Comparison of ENCODE assay signal across 1 cellular context in genomic region chr9:37753489-37754190, GRCh38.
A peak's percentile ranks its signal among the peaks of the same experiment; 100 is the strongest.
TF ChIP-seq lines count a peak whose summit lies in the region.

Gene TRMT10B (plus strand): TSS chr9:37753805. CDS start chr9:37761932, 8,127 bp downstream.

TF ChIP-seq in K562, 482 proteins besides CTCF, POLR2A, EP300 and RAD21 (continued from another document and continues in another):
- TF ChIP-seq SIX5 (IDR thresholded peaks at IDR 0.05; ENCODE audit: borderline replicate concordance in 1 of 2, insufficient read depth in 1 of 2, low read depth in 1 of 2, low read length in 2 of 2) (peak; percentile 51 to 60; a peak in 3 of 4 replicates), HOMEZ (CRISPR knock-in tag; IDR thresholded peaks at IDR 0.05) (no peak), PRMT5 (CRISPR knock-in tag; IDR thresholded peaks at IDR 0.05) (no peak), ZBED1 (IDR thresholded peaks at IDR 0.05) (no peak), HBP1 (CRISPR knock-in tag; IDR thresholded peaks at IDR 0.05) (no peak), ZEB2 (IDR thresholded peaks at IDR 0.05) (no peak), NEUROD1 (IDR thresholded peaks at IDR 0.05; ENCODE audit: borderline replicate concordance, low read depth, low read length, partially characterized antibody) (no peak), NCOA4 (IDR thresholded peaks at IDR 0.05; ENCODE audit: partially characterized antibody) (no peak), ZKSCAN8 (CRISPR knock-in tag; IDR thresholded peaks at IDR 0.05) (no peak), SREBF2 (CRISPR knock-in tag; IDR thresholded peaks at IDR 0.05) (no peak), MTA1 (IDR thresholded peaks at IDR 0.05; ENCODE audit: borderline replicate concordance) (no peak), ZC3H4 (CRISPR knock-in tag; IDR thresholded peaks at IDR 0.05; ENCODE audit: borderline replicate concordance) (no peak), YY1 (IDR thresholded peaks at IDR 0.05; ENCODE audit: borderline replicate concordance in 1 of 3, control insufficient read depth in 1 of 3, extremely low read depth in 1 of 3, insufficient read depth in 3 of 3, insufficient read length in 1 of 3, insufficient replicate concordance in 2 of 3, low read depth in 1 of 3, low read length in 2 of 3) (peak in 1 of 3 experiments; percentile 45), CCAR2 (IDR thresholded peaks at IDR 0.05; ENCODE audit: low read depth, low read length) (no peak), PHB (CRISPR knock-in tag; IDR thresholded peaks at IDR 0.05) (no peak), OTX1 (CRISPR knock-in tag; IDR thresholded peaks at IDR 0.05) (no peak), MBD2 (IDR thresholded peaks at IDR 0.05; ENCODE audit: borderline replicate concordance, low read depth) (0 out of 2 replicates have a peak, but pooled peaks have one; percentile 42), USF1 (CRISPR knock-in tag; IDR thresholded peaks at IDR 0.05) (no peak; the same call in 1 of the 2 replicates), PTRF (tag; IDR thresholded peaks at IDR 0.05) (no peak), SLC30A9 (CRISPR knock-in tag; IDR thresholded peaks at IDR 0.05) (no peak), SMARCA5 (IDR thresholded peaks at IDR 0.05) (no peak), TAF7 (tag; IDR thresholded peaks at IDR 0.05) (no peak), TEAD4 (IDR thresholded peaks at IDR 0.05; ENCODE audit: low read length) (no peak), TEAD4 (CRISPR knock-in tag; IDR thresholded peaks at IDR 0.05; ENCODE audit: borderline replicate concordance) (no peak), NBN (IDR thresholded peaks at IDR 0.05; ENCODE audit: low read depth) (no peak), U2AF1 (optimal IDR thresholded peaks at IDR 0.05; ENCODE audit: low read depth, low read length) (no peak), ZNF511 (CRISPR knock-in tag; IDR thresholded peaks at IDR 0.05) (no peak), SMARCB1 (IDR thresholded peaks at IDR 0.05; ENCODE audit: insufficient read length, low read depth) (no peak), SIN3A (IDR thresholded peaks at IDR 0.05; ENCODE audit: borderline replicate concordance in 2 of 2, control insufficient read depth in 1 of 2, low read depth in 2 of 2, low read length in 2 of 2) (0 out of 4 replicates have a peak, but pooled peaks of 1 of the 2 experiments have one; percentile 75), FOXM1 (IDR thresholded peaks at IDR 0.05; ENCODE audit: low read depth) (no peak), FOXM1 (CRISPR knock-in tag; IDR thresholded peaks at IDR 0.05; ENCODE audit: low read depth) (no peak), LARP7 (IDR thresholded peaks at IDR 0.05) (no peak), SAFB (IDR thresholded peaks at IDR 0.05; ENCODE audit: borderline replicate concordance, low read depth, low read length) (no peak), CHD1 (IDR thresholded peaks at IDR 0.05; ENCODE audit: low read length) (no peak), CGGBP1 (CRISPR knock-in tag; IDR thresholded peaks at IDR 0.05) (no peak), EHMT2 (IDR thresholded peaks at IDR 0.05) (0 out of 2 replicates have a peak, but pooled peaks have one; percentile 40), ZBTB12 (CRISPR knock-in tag; IDR thresholded peaks at IDR 0.05) (no peak), TCF7 (IDR thresholded peaks at IDR 0.05; ENCODE audit: borderline replicate concordance) (no peak), GABPA (tag; conservative IDR thresholded peaks at IDR 0.05; ENCODE audit: low read depth) (peak; percentile 92), PCBP1 (IDR thresholded peaks at IDR 0.05; ENCODE audit: low read depth, low read length, poor library complexity, severe bottlenecking) (peak; percentile 35), ZNF561 (CRISPR knock-in tag; conservative IDR thresholded peaks at IDR 0.05) (no peak), TGIF2 (CRISPR knock-in tag; IDR thresholded peaks at IDR 0.05) (no peak), PHF8 (IDR thresholded peaks at IDR 0.05; ENCODE audit: borderline replicate concordance, low read length) (peak; percentile 79), SUPT5H (IDR thresholded peaks at IDR 0.05) (peak; percentile 72), SOX6 (IDR thresholded peaks at IDR 0.05) (no peak), RBM22 (IDR thresholded peaks at IDR 0.05; ENCODE audit: low read depth, low read length, poor library complexity, severe bottlenecking) (no peak), ZNF436 (CRISPR knock-in tag; IDR thresholded peaks at IDR 0.05) (no peak), PRPF4 (IDR thresholded peaks at IDR 0.05; ENCODE audit: insufficient read depth, low read depth, low read length, poor library complexity, severe bottlenecking) (no peak), KDM2B (CRISPR knock-in tag; IDR thresholded peaks at IDR 0.05) (no peak), CTBP1 (IDR thresholded peaks at IDR 0.05; ENCODE audit: borderline replicate concordance) (no peak), ZFX (CRISPR knock-in tag; IDR thresholded peaks at IDR 0.05) (peak; percentile 88), NR3C1 (CRISPR knock-in tag; IDR thresholded peaks at IDR 0.05) (no peak), HMGN3 (IDR thresholded peaks at IDR 0.05; ENCODE audit: borderline replicate concordance, extremely low read depth, insufficient read length, low read depth, low read length) (no peak), IFI16 (CRISPR knock-in tag; IDR thresholded peaks at IDR 0.05) (no peak), BMI1 (IDR thresholded peaks at IDR 0.05; ENCODE audit: low read length) (no peak), RBM17 (IDR thresholded peaks at IDR 0.05; ENCODE audit: borderline replicate concordance, low read depth, low read length) (no peak)
- TF ChIP-seq, protein P1, sequence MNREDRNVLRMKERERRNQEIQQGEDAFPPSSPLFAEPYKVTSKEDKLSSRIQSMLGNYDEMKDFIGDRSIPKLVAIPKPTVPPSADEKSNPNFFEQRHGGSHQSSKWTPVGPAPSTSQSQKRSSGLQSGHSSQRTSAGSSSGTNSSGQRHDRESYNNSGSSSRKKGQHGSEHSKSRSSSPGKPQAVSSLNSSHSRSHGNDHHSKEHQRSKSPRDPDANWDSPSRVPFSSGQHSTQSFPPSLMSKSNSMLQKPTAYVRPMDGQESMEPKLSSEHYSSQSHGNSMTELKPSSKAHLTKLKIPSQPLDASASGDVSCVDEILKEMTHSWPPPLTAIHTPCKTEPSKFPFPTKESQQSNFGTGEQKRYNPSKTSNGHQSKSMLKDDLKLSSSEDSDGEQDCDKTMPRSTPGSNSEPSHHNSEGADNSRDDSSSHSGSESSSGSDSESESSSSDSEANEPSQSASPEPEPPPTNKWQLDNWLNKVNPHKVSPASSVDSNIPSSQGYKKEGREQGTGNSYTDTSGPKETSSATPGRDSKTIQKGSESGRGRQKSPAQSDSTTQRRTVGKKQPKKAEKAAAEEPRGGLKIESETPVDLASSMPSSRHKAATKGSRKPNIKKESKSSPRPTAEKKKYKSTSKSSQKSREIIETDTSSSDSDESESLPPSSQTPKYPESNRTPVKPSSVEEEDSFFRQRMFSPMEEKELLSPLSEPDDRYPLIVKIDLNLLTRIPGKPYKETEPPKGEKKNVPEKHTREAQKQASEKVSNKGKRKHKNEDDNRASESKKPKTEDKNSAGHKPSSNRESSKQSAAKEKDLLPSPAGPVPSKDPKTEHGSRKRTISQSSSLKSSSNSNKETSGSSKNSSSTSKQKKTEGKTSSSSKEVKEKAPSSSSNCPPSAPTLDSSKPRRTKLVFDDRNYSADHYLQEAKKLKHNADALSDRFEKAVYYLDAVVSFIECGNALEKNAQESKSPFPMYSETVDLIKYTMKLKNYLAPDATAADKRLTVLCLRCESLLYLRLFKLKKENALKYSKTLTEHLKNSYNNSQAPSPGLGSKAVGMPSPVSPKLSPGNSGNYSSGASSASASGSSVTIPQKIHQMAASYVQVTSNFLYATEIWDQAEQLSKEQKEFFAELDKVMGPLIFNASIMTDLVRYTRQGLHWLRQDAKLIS (CRISPR knock-in tag; IDR thresholded peaks at IDR 0.05), result no peak
- TF ChIP-seq, protein P2, sequence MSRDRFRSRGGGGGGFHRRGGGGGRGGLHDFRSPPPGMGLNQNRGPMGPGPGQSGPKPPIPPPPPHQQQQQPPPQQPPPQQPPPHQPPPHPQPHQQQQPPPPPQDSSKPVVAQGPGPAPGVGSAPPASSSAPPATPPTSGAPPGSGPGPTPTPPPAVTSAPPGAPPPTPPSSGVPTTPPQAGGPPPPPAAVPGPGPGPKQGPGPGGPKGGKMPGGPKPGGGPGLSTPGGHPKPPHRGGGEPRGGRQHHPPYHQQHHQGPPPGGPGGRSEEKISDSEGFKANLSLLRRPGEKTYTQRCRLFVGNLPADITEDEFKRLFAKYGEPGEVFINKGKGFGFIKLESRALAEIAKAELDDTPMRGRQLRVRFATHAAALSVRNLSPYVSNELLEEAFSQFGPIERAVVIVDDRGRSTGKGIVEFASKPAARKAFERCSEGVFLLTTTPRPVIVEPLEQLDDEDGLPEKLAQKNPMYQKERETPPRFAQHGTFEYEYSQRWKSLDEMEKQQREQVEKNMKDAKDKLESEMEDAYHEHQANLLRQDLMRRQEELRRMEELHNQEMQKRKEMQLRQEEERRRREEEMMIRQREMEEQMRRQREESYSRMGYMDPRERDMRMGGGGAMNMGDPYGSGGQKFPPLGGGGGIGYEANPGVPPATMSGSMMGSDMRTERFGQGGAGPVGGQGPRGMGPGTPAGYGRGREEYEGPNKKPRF (IDR thresholded peaks at IDR 0.05; ENCODE audit: low read depth, low read length), result no peak
- TF ChIP-seq, protein P3, sequence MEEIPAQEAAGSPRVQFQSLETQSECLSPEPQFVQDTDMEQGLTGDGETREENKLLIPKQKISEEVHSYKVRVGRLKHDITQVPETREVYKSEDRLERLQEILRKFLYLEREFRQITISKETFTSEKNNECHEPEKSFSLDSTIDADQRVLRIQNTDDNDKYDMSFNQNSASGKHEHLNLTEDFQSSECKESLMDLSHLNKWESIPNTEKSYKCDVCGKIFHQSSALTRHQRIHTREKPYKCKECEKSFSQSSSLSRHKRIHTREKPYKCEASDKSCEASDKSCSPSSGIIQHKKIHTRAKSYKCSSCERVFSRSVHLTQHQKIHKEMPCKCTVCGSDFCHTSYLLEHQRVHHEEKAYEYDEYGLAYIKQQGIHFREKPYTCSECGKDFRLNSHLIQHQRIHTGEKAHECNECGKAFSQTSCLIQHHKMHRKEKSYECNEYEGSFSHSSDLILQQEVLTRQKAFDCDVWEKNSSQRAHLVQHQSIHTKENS (CRISPR knock-in tag; IDR thresholded peaks at IDR 0.05), result no peak
- TF ChIP-seq, protein P4, sequence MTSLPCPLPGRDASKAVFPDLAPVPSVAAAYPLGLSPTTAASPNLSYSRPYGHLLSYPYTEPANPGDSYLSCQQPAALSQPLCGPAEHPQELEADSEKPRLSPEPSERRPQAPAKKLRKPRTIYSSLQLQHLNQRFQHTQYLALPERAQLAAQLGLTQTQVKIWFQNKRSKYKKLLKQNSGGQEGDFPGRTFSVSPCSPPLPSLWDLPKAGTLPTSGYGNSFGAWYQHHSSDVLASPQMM (CRISPR knock-in tag; IDR thresholded peaks at IDR 0.05), result no peak
- TF ChIP-seq, protein P5, sequence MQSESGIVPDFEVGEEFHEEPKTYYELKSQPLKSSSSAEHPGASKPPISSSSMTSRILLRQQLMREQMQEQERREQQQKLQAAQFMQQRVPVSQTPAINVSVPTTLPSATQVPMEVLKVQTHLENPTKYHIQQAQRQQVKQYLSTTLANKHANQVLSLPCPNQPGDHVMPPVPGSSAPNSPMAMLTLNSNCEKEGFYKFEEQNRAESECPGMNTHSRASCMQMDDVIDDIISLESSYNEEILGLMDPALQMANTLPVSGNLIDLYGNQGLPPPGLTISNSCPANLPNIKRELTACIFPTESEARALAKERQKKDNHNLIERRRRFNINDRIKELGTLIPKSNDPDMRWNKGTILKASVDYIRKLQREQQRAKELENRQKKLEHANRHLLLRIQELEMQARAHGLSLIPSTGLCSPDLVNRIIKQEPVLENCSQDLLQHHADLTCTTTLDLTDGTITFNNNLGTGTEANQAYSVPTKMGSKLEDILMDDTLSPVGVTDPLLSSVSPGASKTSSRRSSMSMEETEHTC (IDR thresholded peaks at IDR 0.05), result no peak
